12 cellular contexts compared by ENCODE assay signal in genomic region chr22:15563461-15563860, GRCh38. TPM values are rescaled to one million over a fixed set of nuclear protein-coding genes. Genes with fewer than 3 reads are reported as not detected.
"Had no signal": no experiment of that assay in that cellular context is flagged by ENCODE, and none has a peak within 500 bp of the region (broad histone marks: within the 10 kb centered on the region; RNA-seq: fewer than 3 reads in every experiment).

No MANE protein-coding gene starts in this region.

RNA-seq across cellular contexts. Expression of gene OR11H1, which starts 35.5 kb away (rescaled TPM):
- total RNA-seq: NCI-H460, OCI-LY7, PC-3, PC-9, Peyer's patch, Right ventricle myocardium inferior, Right ventricle myocardium superior, RPMI7951, SJCRH30, SJSA1, SK-MEL-5 had no signal
- polyA plus RNA-seq: SK-N-SH had no signal
